16 cellular contexts compared by ENCODE assay signal in the genomic region with DNA sequence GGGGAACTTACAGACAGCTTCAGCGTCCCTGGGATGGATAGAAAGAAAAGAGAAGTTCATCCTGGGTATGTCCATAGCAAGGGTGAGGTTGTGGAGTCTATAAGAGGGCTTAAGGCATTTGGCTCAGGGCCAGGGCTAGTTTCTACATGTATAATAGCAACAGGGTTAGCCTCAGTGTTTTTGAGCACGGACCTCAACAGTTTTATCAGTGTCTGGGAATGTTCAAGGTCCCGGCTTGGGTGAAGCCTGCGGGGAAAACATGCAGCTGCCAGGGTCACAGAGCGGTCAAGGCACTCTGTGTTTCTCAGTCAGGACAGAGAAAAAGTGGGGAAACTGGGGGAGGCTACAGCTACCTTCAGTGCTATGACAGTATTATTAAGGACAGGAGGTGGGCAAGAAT.
DNase-seq lines count a peak whose midpoint lies in the region; ATAC-seq and TF ChIP-seq lines count a peak whose summit lies in the region.
"Had no signal": no experiment of that assay in that cellular context is flagged by ENCODE, and none has a peak within 500 bp of the region (broad histone marks: within the 10 kb centered on the region; RNA-seq: fewer than 3 reads in every experiment).

No MANE protein-coding gene starts in this region.

- DNase-seq in IMR-90 (peak; percentile 46), SJCRH30 (peak; percentile 96 to 98), fibroblast of the aortic adventitia (ENCODE audit: low read depth) (peak; percentile 40), ovary (peak; percentile 68 to 77 (median 71)), anterior cingulate cortex (lab: John Stamatoyannopoulos, UW) (no peak), posterior vena cava (ENCODE audit: low spot score) (no peak)
- DNase-seq: activated gamma-delta T cell treated with Interleukin-2 at 50 U/mL for 16 hours; NCI-H187 treated with DMSO at 0.1 percent for 48 hours; stimulated activated CD4-positive, alpha-beta T cell treated with anti-CD3 and anti-CD28 coated beads, Interleukin-2, amount 100 ng/mL, for 48 hours; stimulated activated naive B cell treated with anti-CD40 and anti-IgM and Interleukin-4, amounts not matched to agents 10 μg/mL and 1 μg/mL and 100 μg/mL, for 72 hours had no signal

- BruUV-seq in IMR-90 (replicated peaks; lab: Mats Ljungman, UMichigan), result no TSS peak

- peak overlapping the region; percentile 33 for H2AFZ ChIP-seq in IMR-90 (replicated peaks; ENCODE audit: low read length, poor library complexity)

- no peak overlapping the region for H2BK20ac ChIP-seq in IMR-90 (ENCODE audit: low read depth, low read length)

- H3K56ac ChIP-seq in IMR-90 (ENCODE audit: extremely low read depth, insufficient read depth, low read length), result no peak overlapping the region

- no peak overlapping the region for H3K14ac ChIP-seq in IMR-90 (replicated peaks; ENCODE audit: low read depth, low read length)

- H3K4me2 ChIP-seq in IMR-90 (ENCODE audit: low read depth, low read length), result no peak overlapping the region
- H3K4me2 ChIP-seq: BLaER1 had no signal

- CTCF ChIA-PET in IMR-90 (lab: Yijun Ruan, JAX), result no interaction called here

- intact Hi-C loops in IMR-90 (cut with micrococcal nuclease) (no loop called here), ovary (cut with DNase I) (no loop called here), posterior vena cava (cut with DNase I) (no loop called here)

- no peak overlapping the region for H4K91ac ChIP-seq in IMR-90 (ENCODE audit: insufficient read depth, low read depth, low read length)

- H4K5ac ChIP-seq in IMR-90 (ENCODE audit: low read depth, low read length), result no peak overlapping the region

- no peak; the same call in 1 of the 2 replicates for ATAC-seq in IMR-90 (ENCODE audit: low read depth)
- no peak for ATAC-seq in GM18858 (IDR thresholded peaks at IDR 0.05; ENCODE audit: unreplicated experiment)
- no peak for ATAC-seq in activated T-helper 17 cell treated with anti-CD3 and anti-CD28 coated beads, Interleukin-2, amount 50 U/mL, for 72 hours (replicated peaks)
- ATAC-seq: stimulated activated naive B cell treated with anti-CD40 and anti-IgM and Interleukin-4, amounts not matched to agents 10 μg/mL and 1 μg/mL and 100 μg/mL, for 72 hours had no signal

- no peak overlapping the region for H3K9ac ChIP-seq in IMR-90 (ENCODE audit: low read depth, low read length)
- H3K9ac ChIP-seq: BLaER1 had no signal

- no peak overlapping the region for H3K23ac ChIP-seq in IMR-90 (ENCODE audit: low read depth, low read length)

- H4K8ac ChIP-seq in IMR-90 (ENCODE audit: low read depth in 2 of 2, low read length in 2 of 2), result no peak overlapping the region

- H3K9me3 ChIP-seq in IMR-90 (ENCODE audit: control insufficient read depth, insufficient read depth, low read length), result no peaks in the 10 kb centered on the region
- H3K9me3 ChIP-seq in SJCRH30 (replicated peaks), result peaks cover 5% of the 10 kb centered on the region; the same call in 1 of the 2 replicates
- H3K9me3 ChIP-seq in ovary, result no peaks in the 10 kb centered on the region
- H3K9me3 ChIP-seq: BLaER1, neutrophil had no signal

- H3K4me1 ChIP-seq in IMR-90 (ENCODE audit: control insufficient read depth, insufficient read depth, low read length) (peaks cover 2% of the 10 kb centered on the region; the same call in 1 of the 2 replicates), SJCRH30 (peaks cover 33% of the 10 kb centered on the region), ovary (ENCODE audit: insufficient read depth) (peaks cover 6% of the 10 kb centered on the region)

- H3K18ac ChIP-seq in IMR-90 (ENCODE audit: low read depth, low read length), result no peak overlapping the region

- no peak overlapping the region for H2BK15ac ChIP-seq in IMR-90 (ENCODE audit: low read depth, low read length)

- no peak for TF ChIP-seq POLR2A in IMR-90 (IDR thresholded peaks at IDR 0.05; ENCODE audit: low read depth, low read length)
- no peak for TF ChIP-seq POLR2A in ovary (IDR thresholded peaks at IDR 0.05)

- H3K4me1 Mint-ChIP-seq in activated T-helper 17 cell treated with anti-CD3 and anti-CD28 coated beads, Interleukin-2, amount 50 U/mL, for 72 hours, result no peaks in the 10 kb centered on the region
- H3K4me1 Mint-ChIP-seq: stimulated activated naive B cell treated with anti-CD40 and anti-IgM and Interleukin-4, amounts not matched to agents 10 μg/mL and 1 μg/mL and 100 μg/mL, for 72 hours had no signal

- H3K4ac ChIP-seq in IMR-90 (ENCODE audit: low read depth, low read length), result no peak overlapping the region

- no peak overlapping the region for H2BK120ac ChIP-seq in IMR-90 (ENCODE audit: low read depth, low read length)

- H3K79me1 ChIP-seq in IMR-90 (ENCODE audit: low read depth in 1 of 2, low read length in 2 of 2), result no peaks in the 10 kb centered on the region

- TF ChIP-seq CTCF in IMR-90 (conservative IDR thresholded peaks at IDR 0.05; ENCODE audit: low read depth, low read length), result no peak
- TF ChIP-seq CTCF in fibroblast of the aortic adventitia (IDR thresholded peaks at IDR 0.05; ENCODE audit: insufficient read depth, low read length), result no peak
- TF ChIP-seq CTCF in ovary (IDR thresholded peaks at IDR 0.05), result no peak

- H3K4me3 ChIP-seq in IMR-90 (ENCODE audit: insufficient read depth, low read depth, low read length) (no peak overlapping the region), SJCRH30 (peak overlapping the region; percentile 21), fibroblast of the aortic adventitia (ENCODE audit: low read depth, low read length) (no peak overlapping the region), ovary (no peak overlapping the region)
- H3K4me3 ChIP-seq: BLaER1, coronary artery had no signal

- no peak for TF ChIP-seq EP300 in ovary (IDR thresholded peaks at IDR 0.05)

- no peaks in the 10 kb centered on the region for H3K9me3 Mint-ChIP-seq in activated T-helper 17 cell treated with anti-CD3 and anti-CD28 coated beads, Interleukin-2, amount 50 U/mL, for 72 hours
- H3K9me3 Mint-ChIP-seq: stimulated activated naive B cell treated with anti-CD40 and anti-IgM and Interleukin-4, amounts not matched to agents 10 μg/mL and 1 μg/mL and 100 μg/mL, for 72 hours; T-helper 1 cell treated with Interleukin-12 subunit alpha and Interleukin-12 subunit beta and Interleukin-4 antibody, amounts not matched to agents 30 μg/mL and 1 μg/mL, for 36 hours had no signal

- H2BK5ac ChIP-seq in IMR-90 (ENCODE audit: low read depth, low read length, poor library complexity, severe bottlenecking), result no peak overlapping the region

- H3K36me3 ChIP-seq in IMR-90 (ENCODE audit: control insufficient read depth, insufficient read depth, low read length), result no peaks in the 10 kb centered on the region
- H3K36me3 ChIP-seq in SJCRH30, result no peaks in the 10 kb centered on the region
- no peaks in the 10 kb centered on the region for H3K36me3 ChIP-seq in ovary
- H3K36me3 ChIP-seq: BLaER1, neutrophil had no signal

- dilution Hi-C loops in IMR-90 (cut with HindIII; ENCODE audit: low sequenced_read_pairs, unreplicated experiment), result no loop called here

- H3K27me3 Mint-ChIP-seq in activated T-helper 17 cell treated with anti-CD3 and anti-CD28 coated beads, Interleukin-2, amount 50 U/mL, for 72 hours, result no peaks in the 10 kb centered on the region
- H3K27me3 Mint-ChIP-seq: stimulated activated naive B cell treated with anti-CD40 and anti-IgM and Interleukin-4, amounts not matched to agents 10 μg/mL and 1 μg/mL and 100 μg/mL, for 72 hours had no signal

- H3K27me3 ChIP-seq in IMR-90 (ENCODE audit: control insufficient read depth, insufficient read depth, low read length) (peaks cover 10% of the 10 kb centered on the region), SJCRH30 (no peaks in the 10 kb centered on the region), ovary (no peaks in the 10 kb centered on the region)
- H3K27me3 ChIP-seq: BLaER1, neutrophil had no signal

- no peaks in the 10 kb centered on the region for H3K36me3 Mint-ChIP-seq in activated T-helper 17 cell treated with anti-CD3 and anti-CD28 coated beads, Interleukin-2, amount 50 U/mL, for 72 hours (ENCODE audit: low read depth)
- H3K36me3 Mint-ChIP-seq: stimulated activated naive B cell treated with anti-CD40 and anti-IgM and Interleukin-4, amounts not matched to agents 10 μg/mL and 1 μg/mL and 100 μg/mL, for 72 hours had no signal

- POLR2A ChIA-PET in IMR-90 (lab: Charles Lee; ENCODE audit: unreplicated experiment), result no interaction called here

- no peak overlapping the region for H2AK5ac ChIP-seq in IMR-90 (ENCODE audit: low read depth, low read length)

- in situ Hi-C loops in IMR-90 (cut with MboI; ENCODE audit: low sequenced_read_pairs), result loop anchor here (25.0 kb wide), 1 partner anchor 684 kb away; no protein-coding TSS in a partner anchor

- H3K4me3 Mint-ChIP-seq in activated T-helper 17 cell treated with anti-CD3 and anti-CD28 coated beads, Interleukin-2, amount 50 U/mL, for 72 hours, result no peak overlapping the region
- H3K4me3 Mint-ChIP-seq: stimulated activated naive B cell treated with anti-CD40 and anti-IgM and Interleukin-4, amounts not matched to agents 10 μg/mL and 1 μg/mL and 100 μg/mL, for 72 hours; T-helper 1 cell treated with Interleukin-12 subunit alpha and Interleukin-12 subunit beta and Interleukin-4 antibody, amounts not matched to agents 30 μg/mL and 1 μg/mL, for 36 hours had no signal

- WGBS in IMR-90 (ENCODE audit: extremely low coverage in 2 of 2, insufficient read length in 1 of 2), 2 experiments, result 0% methylated on average over 2 of the region's 5 CpGs; no CpG with 5 or more reads in 1 of the 2 experiments
- 12 to 14% (median 12%) methylated on average over 5 of the region's 5 CpGs for WGBS in ovary, 3 donors

- no peak for TF ChIP-seq RAD21 in IMR-90 (IDR thresholded peaks at IDR 0.05; ENCODE audit: low read length)

- no peaks in the 10 kb centered on the region for H4K20me1 ChIP-seq in IMR-90 (ENCODE audit: insufficient read depth, low read length)
- H4K20me1 ChIP-seq: BLaER1 had no signal

- H3K27ac Mint-ChIP-seq in activated T-helper 17 cell treated with anti-CD3 and anti-CD28 coated beads, Interleukin-2, amount 50 U/mL, for 72 hours, result no peak overlapping the region
- H3K27ac Mint-ChIP-seq: stimulated activated naive B cell treated with anti-CD40 and anti-IgM and Interleukin-4, amounts not matched to agents 10 μg/mL and 1 μg/mL and 100 μg/mL, for 72 hours; T-helper 1 cell treated with Interleukin-12 subunit alpha and Interleukin-12 subunit beta and Interleukin-4 antibody, amounts not matched to agents 30 μg/mL and 1 μg/mL, for 36 hours had no signal

- H3K9me1 ChIP-seq in IMR-90 (ENCODE audit: insufficient read depth, low read length), result no peaks in the 10 kb centered on the region

- no peak overlapping the region for H2AK9ac ChIP-seq in IMR-90 (replicated peaks; ENCODE audit: low read depth, low read length, poor library complexity)

- H3K27ac ChIP-seq in IMR-90 (ENCODE audit: insufficient read depth, low read length) (no peak overlapping the region), SJCRH30 (peak overlapping the region; percentile 73), ovary (peak overlapping the region in 1 of 2 donors; percentile 51)
- H3K27ac ChIP-seq: BLaER1, neutrophil had no signal

TF ChIP-seq in IMR-90, 13 proteins besides CTCF, POLR2A, EP300 and RAD21 (continues in another document):
- no peak for TF ChIP-seq BHLHE40 (IDR thresholded peaks at IDR 0.05; ENCODE audit: low read depth, low read length)

Comparison
In these comparisons a context has a peak if more than half of its experiments do, and no peak if none do; other contexts are left out.
1. DNase-seq: peak in IMR-90 (single experiment), SJCRH30 (2 of 2), fibroblast of the aortic adventitia (single experiment) and ovary (5 of 5); none in anterior cingulate cortex (0 of 58) and posterior vena cava (single experiment).